ENCODE assay signal across 8 cellular contexts in genomic region chr11:126440792-126441514, GRCh38.
DNase-seq lines count a peak whose midpoint lies in the region; ATAC-seq and TF ChIP-seq lines count a peak whose summit lies in the region.

No MANE protein-coding gene starts in this region.

- ATAC-seq in GM21390 (IDR thresholded peaks at IDR 0.05; ENCODE audit: unreplicated experiment) = peak; percentile 78
- ATAC-seq in natural killer cell treated with Interleukin-12 subunit alpha and Interleukin-12 subunit beta and Interleukin-15 and Interleukin-18, amount 100 ng/mL, for 72 hours = peak; percentile 69 to 70
- peak; percentile 85 for ATAC-seq in stimulated activated naive B cell treated with anti-CD40 and anti-IgM and Interleukin-4, amounts not matched to agents 10 μg/mL and 1 μg/mL and 100 μg/mL, for 72 hours (replicated peaks)

- H3K27ac ChIP-seq in CD8-positive, alpha-beta memory T cell (ENCODE audit: low read depth, low read length) = no peak overlapping the region
- H3K27ac ChIP-seq in Karpas-422 (ENCODE audit: low read length) = no peak overlapping the region
- no peak overlapping the region for H3K27ac ChIP-seq in PC-9

- H3K9ac ChIP-seq in Karpas-422 (ENCODE audit: low read length) = no peak overlapping the region

- H3K4me3 Mint-ChIP-seq in CD8-positive, alpha-beta memory T cell = no peak overlapping the region
- H3K4me3 Mint-ChIP-seq in natural killer cell treated with Interleukin-12 subunit alpha and Interleukin-12 subunit beta and Interleukin-15 and Interleukin-18, amount 100 ng/mL, for 72 hours = no peak overlapping the region
- H3K4me3 Mint-ChIP-seq in stimulated activated naive B cell treated with anti-CD40 and anti-IgM and Interleukin-4, amounts not matched to agents 10 μg/mL and 1 μg/mL and 100 μg/mL, for 72 hours = no peak overlapping the region

- H3K36me3 Mint-ChIP-seq in CD8-positive, alpha-beta memory T cell = no peaks in the 10 kb centered on the region
- H3K36me3 Mint-ChIP-seq in natural killer cell treated with Interleukin-12 subunit alpha and Interleukin-12 subunit beta and Interleukin-15 and Interleukin-18, amount 100 ng/mL, for 72 hours = no peaks in the 10 kb centered on the region
- H3K36me3 Mint-ChIP-seq in stimulated activated naive B cell treated with anti-CD40 and anti-IgM and Interleukin-4, amounts not matched to agents 10 μg/mL and 1 μg/mL and 100 μg/mL, for 72 hours = no peaks in the 10 kb centered on the region

- no peaks in the 10 kb centered on the region for H3K9me3 ChIP-seq in CD8-positive, alpha-beta memory T cell (ENCODE audit: low read length)
- no peaks in the 10 kb centered on the region for H3K9me3 ChIP-seq in Karpas-422 (ENCODE audit: low read length)
- no peaks in the 10 kb centered on the region for H3K9me3 ChIP-seq in PC-9 (ENCODE audit: insufficient read depth, low read depth)

- H3K27ac Mint-ChIP-seq in CD8-positive, alpha-beta memory T cell = peak overlapping the region in 1 of 8 donors; percentile 12
- no peak overlapping the region for H3K27ac Mint-ChIP-seq in natural killer cell treated with Interleukin-12 subunit alpha and Interleukin-12 subunit beta and Interleukin-15 and Interleukin-18, amount 100 ng/mL, for 72 hours
- no peak overlapping the region for H3K27ac Mint-ChIP-seq in stimulated activated naive B cell treated with anti-CD40 and anti-IgM and Interleukin-4, amounts not matched to agents 10 μg/mL and 1 μg/mL and 100 μg/mL, for 72 hours

- H3F3A ChIP-seq in PC-9 (ENCODE audit: insufficient read depth, low read depth) = peaks cover 7% of the 10 kb centered on the region; the same call in 1 of the 2 replicates

- H3K27me3 ChIP-seq in CD8-positive, alpha-beta memory T cell (ENCODE audit: insufficient read depth, low read length, poor library complexity, severe bottlenecking) = no peaks in the 10 kb centered on the region
- H3K27me3 ChIP-seq in Karpas-422 (ENCODE audit: low read length) (no peaks in the 10 kb centered on the region), PC-9 (ENCODE audit: insufficient read depth, low read depth) (no peaks in the 10 kb centered on the region)

- H3K4me3 ChIP-seq in CD8-positive, alpha-beta memory T cell (ENCODE audit: low read length) = no peak overlapping the region
- H3K4me3 ChIP-seq in Karpas-422 (ENCODE audit: low read length) = no peak overlapping the region
- H3K4me3 ChIP-seq in PC-9 = no peak overlapping the region

- no peaks in the 10 kb centered on the region for H3K9me3 Mint-ChIP-seq in CD8-positive, alpha-beta memory T cell
- no peaks in the 10 kb centered on the region for H3K9me3 Mint-ChIP-seq in natural killer cell treated with Interleukin-12 subunit alpha and Interleukin-12 subunit beta and Interleukin-15 and Interleukin-18, amount 100 ng/mL, for 72 hours
- H3K9me3 Mint-ChIP-seq in stimulated activated naive B cell treated with anti-CD40 and anti-IgM and Interleukin-4, amounts not matched to agents 10 μg/mL and 1 μg/mL and 100 μg/mL, for 72 hours = no peaks in the 10 kb centered on the region

- H3K4me2 ChIP-seq in Karpas-422 (ENCODE audit: low read depth, low read length, poor library complexity, severe bottlenecking) (no peak overlapping the region), PC-9 (peak overlapping the region; percentile 32; the same call in 1 of the 2 replicates)

- peaks cover 4 to 6% (median 4%) of the 10 kb centered on the region in 3 donors for H3K4me1 Mint-ChIP-seq in CD8-positive, alpha-beta memory T cell
- H3K4me1 Mint-ChIP-seq in natural killer cell treated with Interleukin-12 subunit alpha and Interleukin-12 subunit beta and Interleukin-15 and Interleukin-18, amount 100 ng/mL, for 72 hours (ENCODE audit: low read depth in 2 of 2) = peaks cover 0 to 7% of the 10 kb centered on the region in 2 donors
- peaks cover 6 to 7% of the 10 kb centered on the region in 2 donors for H3K4me1 Mint-ChIP-seq in stimulated activated naive B cell treated with anti-CD40 and anti-IgM and Interleukin-4, amounts not matched to agents 10 μg/mL and 1 μg/mL and 100 μg/mL, for 72 hours

- no TSS peak for BruUV-seq in PC-9 (replicated peaks; lab: Mats Ljungman, UMichigan)

- H3K36me3 ChIP-seq in CD8-positive, alpha-beta memory T cell (ENCODE audit: insufficient read depth, low read length) = no peaks in the 10 kb centered on the region
- H3K36me3 ChIP-seq in Karpas-422 (ENCODE audit: insufficient read depth, low read length) (no peaks in the 10 kb centered on the region), PC-9 (ENCODE audit: low read depth) (0 out of 2 replicates have a peak, but pooled peaks cover 5% of the 10 kb centered on the region)

- CTCF ChIA-PET in CD8-positive, alpha-beta memory T cell (lab: Charles Lee) = interaction anchor here (0.6 to 6.4 kb wide), 8 partner anchors 9 to 131 kb away, joined by 3 to 90 read pairs (median 4); no protein-coding TSS in a partner anchor
- CTCF ChIA-PET in PC-9 (lab: Charles Lee) = interaction anchor here (0.6 to 2.0 kb wide), 4 partner anchors 10 to 118 kb away, joined by 3 to 7 read pairs (median 4); no protein-coding TSS in a partner anchor

- POLR2A ChIA-PET in CD8-positive, alpha-beta memory T cell (lab: Charles Lee) = no interaction called here
- POLR2A ChIA-PET in PC-9 (lab: Charles Lee; ENCODE audit: unreplicated experiment) = interaction anchor here (0.6 kb wide), 1 partner anchor 538 kb away, joined by 7 read pairs; the partner anchor contains the start of gene PUS3

- H4K20me1 ChIP-seq in Karpas-422 (ENCODE audit: insufficient read depth, low read depth, low read length) = no peaks in the 10 kb centered on the region
- no peaks in the 10 kb centered on the region for H4K20me1 ChIP-seq in PC-9 (ENCODE audit: insufficient read depth)

- no peak overlapping the region for H2AFZ ChIP-seq in Karpas-422 (ENCODE audit: low read length)
- H2AFZ ChIP-seq in PC-9 = no peak overlapping the region

- intact Hi-C loops in PC-9 (cut with micrococcal nuclease; ENCODE audit: unreplicated experiment) = loop anchor here (1.0 to 10.0 kb wide), 6 partner anchors 131 to 1054 kb away; no protein-coding TSS in a partner anchor

- peak; percentile 98 for TF ChIP-seq CTCF in PC-9 (conservative IDR thresholded peaks at IDR 0.05)

- DNase-seq in CD8-positive, alpha-beta memory T cell = peak; percentile 51 to 75 (median 59)
- DNase-seq in Karpas-422 (peak; percentile 84), PC-9 (peak; percentile 52 to 80), fibroblast of peridontal ligament (ENCODE audit: extremely low read depth) (peak; percentile 66)
- DNase-seq in activated T-cell treated with anti-CD3 and anti-CD28 coated beads, Interleukin-2, amount 50 U/mL, for 1 hour = peak; percentile 76
- peak; percentile 68 for DNase-seq in natural killer cell treated with Interleukin-12 subunit alpha and Interleukin-12 subunit beta and Interleukin-15 and Interleukin-18, amount 100 ng/mL, for 72 hours (ENCODE audit: low spot score)
- peak; percentile 61 for DNase-seq in stimulated activated naive B cell treated with anti-CD40 and anti-IgM and Interleukin-4, amounts not matched to agents 10 μg/mL and 1 μg/mL and 100 μg/mL, for 72 hours

- no peaks in the 10 kb centered on the region for H3K4me1 ChIP-seq in CD8-positive, alpha-beta memory T cell (ENCODE audit: insufficient read depth, low read length)
- peaks cover 3% of the 10 kb centered on the region; the same call in 1 of the 2 replicates for H3K4me1 ChIP-seq in Karpas-422 (ENCODE audit: low read length)
- peaks cover 3% of the 10 kb centered on the region; the same call in 1 of the 2 replicates for H3K4me1 ChIP-seq in PC-9 (replicated peaks; ENCODE audit: insufficient read depth)

- H3K79me2 ChIP-seq in Karpas-422 (ENCODE audit: low read length) = no peaks in the 10 kb centered on the region
- H3K79me2 ChIP-seq in PC-9 (ENCODE audit: low read depth) = no peaks in the 10 kb centered on the region

- peaks cover 3 to 23% of the 10 kb centered on the region in 2 donors for H3K27me3 Mint-ChIP-seq in CD8-positive, alpha-beta memory T cell
- no peaks in the 10 kb centered on the region for H3K27me3 Mint-ChIP-seq in natural killer cell treated with Interleukin-12 subunit alpha and Interleukin-12 subunit beta and Interleukin-15 and Interleukin-18, amount 100 ng/mL, for 72 hours
- H3K27me3 Mint-ChIP-seq in stimulated activated naive B cell treated with anti-CD40 and anti-IgM and Interleukin-4, amounts not matched to agents 10 μg/mL and 1 μg/mL and 100 μg/mL, for 72 hours = peaks cover 10 to 23% of the 10 kb centered on the region in 2 donors

- H3K9me2 ChIP-seq in Karpas-422 (replicated peaks; ENCODE audit: insufficient read depth, low read length) = no peaks in the 10 kb centered on the region
- no peaks in the 10 kb centered on the region for H3K9me2 ChIP-seq in PC-9 (ENCODE audit: insufficient read depth)
